ENCODE assay signal across 11 cellular contexts in genomic region chr10:78035933-78036583, GRCh38. TPM values are rescaled to one million over a fixed set of nuclear protein-coding genes. Genes with fewer than 3 reads are reported as not detected.
DNase-seq lines count a peak whose midpoint lies in the region; ATAC-seq, FAIRE-seq and TF ChIP-seq lines count a peak whose summit lies in the region.
"Had no signal": no experiment of that assay in that cellular context is flagged by ENCODE, and none has a peak within 500 bp of the region (broad histone marks: within the 10 kb centered on the region; RNA-seq: fewer than 3 reads in every experiment).

No MANE protein-coding gene starts in this region.

- peak overlapping the region; percentile 85 for H3K27ac Mint-ChIP-seq in central memory CD8-positive, alpha-beta T cell (ENCODE audit: low read depth)

- H3K9ac ChIP-seq in MM.1S (ENCODE audit: low read length), result no peak overlapping the region; the same call in 1 of the 2 replicates

- no peak for DNase-seq in GM12864 (ENCODE audit: low read depth)
- no peak for DNase-seq in MM.1S
- no peak for DNase-seq in central memory CD8-positive, alpha-beta T cell (ENCODE audit: low spot score in 2 of 2)
- DNase-seq in osteoblast (ENCODE audit: insufficient read length, low spot score, missing footprints), result no peak
- DNase-seq in SKM-1 (lab: John Stamatoyannopoulos, UW; ENCODE audit: unreplicated experiment), result no peak
- no peak for DNase-seq in frontal cortex (ENCODE audit: low spot score in 2 of 2)
- DNase-seq: activated CD8-positive, alpha-beta memory T cell treated with anti-CD3 and anti-CD28 coated beads for 24 hours; NCI-H1105 had no signal

- H3K4me3 Mint-ChIP-seq in central memory CD8-positive, alpha-beta T cell, result peak overlapping the region; percentile 81

- no peaks in the 10 kb centered on the region for H3K9me2 ChIP-seq in MM.1S (replicated peaks; ENCODE audit: insufficient read depth, low read length)

- peak overlapping the region; percentile 96 for H3K4me3 ChIP-seq in GM12864 (ENCODE audit: low read depth, low read length)
- H3K4me3 ChIP-seq in MM.1S (ENCODE audit: low read length), result peak overlapping the region; percentile 98
- H3K4me3 ChIP-seq in osteoblast (ENCODE audit: insufficient read depth, low read length), result no peak overlapping the region

- no peaks in the 10 kb centered on the region for H3K27me3 Mint-ChIP-seq in central memory CD8-positive, alpha-beta T cell

- H4K20me1 ChIP-seq in MM.1S (ENCODE audit: insufficient read depth, low read length), result peaks cover 50% of the 10 kb centered on the region
- peaks cover 66% of the 10 kb centered on the region for H4K20me1 ChIP-seq in osteoblast (ENCODE audit: insufficient read depth, low read length)

- H3K36me3 ChIP-seq in MM.1S (replicated peaks; ENCODE audit: insufficient read depth, low read length) (peaks cover 35% of the 10 kb centered on the region), osteoblast (ENCODE audit: insufficient read depth, low read length) (peaks cover 60% of the 10 kb centered on the region)

- H3K9me3 Mint-ChIP-seq in central memory CD8-positive, alpha-beta T cell, result no peaks in the 10 kb centered on the region

- TF ChIP-seq CTCF in GM12864 (IDR thresholded peaks at IDR 0.05; ENCODE audit: low read depth, low read length, missing control alignments) (no peak), MM.1S (IDR thresholded peaks at IDR 0.05; ENCODE audit: low read length) (no peak), osteoblast (IDR thresholded peaks at IDR 0.05; ENCODE audit: extremely low read depth, low read depth, low read length) (no peak)

- H3K9me3 ChIP-seq in MM.1S (replicated peaks; ENCODE audit: insufficient read depth, low read length) (no peaks in the 10 kb centered on the region), osteoblast (ENCODE audit: low read depth, low read length) (no peaks in the 10 kb centered on the region)

- H3K27ac ChIP-seq in MM.1S (ENCODE audit: low read length) (no peak overlapping the region), osteoblast (ENCODE audit: low read depth, low read length) (peak overlapping the region; percentile 71)

- H2AFZ ChIP-seq in MM.1S (ENCODE audit: low read length), result no peak overlapping the region
- no peak overlapping the region for H2AFZ ChIP-seq in osteoblast (ENCODE audit: low read length)

- peaks cover 26% of the 10 kb centered on the region for H3K4me1 ChIP-seq in MM.1S (ENCODE audit: low read length)
- H3K4me1 ChIP-seq in osteoblast (ENCODE audit: insufficient read depth, low read length), result peaks cover 42% of the 10 kb centered on the region

- peaks cover 56% of the 10 kb centered on the region for H3F3A ChIP-seq in MM.1S (ENCODE audit: insufficient read depth, low read length)

- FAIRE-seq in frontal cortex (lab: Jason Lieb, UNC), result no peak
- FAIRE-seq: colon, RCC 7860 had no signal

- no peak for ATAC-seq in central memory CD8-positive, alpha-beta T cell (replicated peaks; ENCODE audit: extremely low read depth, poor library complexity, severe bottlenecking)
- no peak for ATAC-seq in GM18519 (IDR thresholded peaks at IDR 0.05; ENCODE audit: low FRiP score, unreplicated experiment)

- H3K4me2 ChIP-seq in MM.1S (ENCODE audit: low read depth, low read length), result peak overlapping the region; percentile 99
- H3K4me2 ChIP-seq in osteoblast (ENCODE audit: insufficient read depth, low read length), result peak overlapping the region; percentile 95

- H3K4me1 Mint-ChIP-seq in central memory CD8-positive, alpha-beta T cell, result peaks cover 59% of the 10 kb centered on the region

- H3K36me3 Mint-ChIP-seq in central memory CD8-positive, alpha-beta T cell (ENCODE audit: insufficient read depth), result peaks cover 63% of the 10 kb centered on the region

- H3K27me3 ChIP-seq in MM.1S (replicated peaks; ENCODE audit: insufficient read depth, low read length), result no peaks in the 10 kb centered on the region
- no peaks in the 10 kb centered on the region for H3K27me3 ChIP-seq in osteoblast (ENCODE audit: insufficient read depth, low read length)

- peaks cover 74% of the 10 kb centered on the region for H3K79me2 ChIP-seq in MM.1S (ENCODE audit: low read length)
- peaks cover 68% of the 10 kb centered on the region for H3K79me2 ChIP-seq in osteoblast (ENCODE audit: insufficient read depth, low read length)

RNA-seq across cellular contexts. Expression of gene RPS24, which starts 2.4 kb away (rescaled TPM):
- total RNA-seq in osteoblast, result 1,685 and 1,757 TPM in 2 replicates
- 2,828 TPM for total RNA-seq in frontal cortex

RNA-seq across cellular contexts. Expression of gene POLR3A, which starts 6.7 kb away (rescaled TPM):
- total RNA-seq in osteoblast, result 11.9 and 16.2 TPM in 2 replicates
- total RNA-seq in frontal cortex, result 39.1 TPM
